Comparison of ENCODE assay signal across 31 cellular contexts in genomic region chr4:141962486-141962885, GRCh38.
DNase-seq lines count a peak whose midpoint lies in the region; ATAC-seq and TF ChIP-seq lines count a peak whose summit lies in the region.
"Had no signal": no experiment of that assay in that cellular context is flagged by ENCODE, and none has a peak within 500 bp of the region (broad histone marks: within the 10 kb centered on the region; RNA-seq: fewer than 3 reads in every experiment).

No MANE protein-coding gene starts in this region.

- H3K27me3 ChIP-seq in ovary: no peaks in the 10 kb centered on the region
- H3K27me3 ChIP-seq: BE2C; BLaER1; BLaER1 treated with 17β-estradiol and CSF1 and Interleukin-3, amounts not matched to agents 10 nM and 100 nM had no signal

- H3K27ac ChIP-seq in ovary: no peak overlapping the region
- H3K27ac ChIP-seq: 22Rv1; A549; BLaER1; BLaER1 treated with 17β-estradiol and CSF1 and Interleukin-3, amounts not matched to agents 10 nM and 100 nM; C4-2B had no signal

- ATAC-seq in HG02588 (IDR thresholded peaks at IDR 0.05; ENCODE audit: unreplicated experiment): no peak
- ATAC-seq: A549; CD8-positive, alpha-beta T cell had no signal

- H3K4me3 Mint-ChIP-seq in activated CD4-positive, alpha-beta T cell treated with anti-CD3 and anti-CD28 coated beads, Interleukin-2, amount 10 ng/mL, durations not matched to agents 24 days and 14 days: no peak overlapping the region
- H3K4me3 Mint-ChIP-seq: B cell; CD14-positive monocyte; CD4-positive, alpha-beta memory T cell; CD4-positive, alpha-beta T cell; CD4-positive, CD25-positive, alpha-beta regulatory T cell; CD8-positive, alpha-beta memory T cell; CD8-positive, alpha-beta T cell had no signal

- no peaks in the 10 kb centered on the region for H3K36me3 ChIP-seq in ovary
- H3K36me3 ChIP-seq: BE2C; BLaER1; BLaER1 treated with 17β-estradiol and CSF1 and Interleukin-3, amounts not matched to agents 10 nM and 100 nM had no signal

- no peak for TF ChIP-seq EP300 in ovary (IDR thresholded peaks at IDR 0.05)

- no peak overlapping the region for H3K27ac Mint-ChIP-seq in activated CD4-positive, alpha-beta T cell treated with anti-CD3 and anti-CD28 coated beads, Interleukin-2, amount 10 ng/mL, durations not matched to agents 24 days and 14 days
- H3K27ac Mint-ChIP-seq: B cell; CD14-positive monocyte; CD4-positive, alpha-beta memory T cell; CD4-positive, alpha-beta T cell; CD4-positive, CD25-positive, alpha-beta regulatory T cell; CD8-positive, alpha-beta memory T cell; CD8-positive, alpha-beta T cell had no signal

- no peaks in the 10 kb centered on the region for H3K4me1 ChIP-seq in ovary (ENCODE audit: insufficient read depth)
- H3K4me1 ChIP-seq: A549; BE2C; BLaER1; BLaER1 treated with 17β-estradiol and CSF1 and Interleukin-3, amounts not matched to agents 10 nM and 100 nM; Caco-2 had no signal

- peaks cover 8% of the 10 kb centered on the region for H3K27me3 Mint-ChIP-seq in activated CD4-positive, alpha-beta T cell treated with anti-CD3 and anti-CD28 coated beads, Interleukin-2, amount 10 ng/mL, durations not matched to agents 24 days and 14 days
- H3K27me3 Mint-ChIP-seq: B cell; CD4-positive, CD25-positive, alpha-beta regulatory T cell had no signal

- H3K36me3 Mint-ChIP-seq in activated CD4-positive, alpha-beta T cell treated with anti-CD3 and anti-CD28 coated beads, Interleukin-2, amount 10 ng/mL, durations not matched to agents 24 days and 14 days (ENCODE audit: low read depth): no peaks in the 10 kb centered on the region
- H3K36me3 Mint-ChIP-seq: CD14-positive monocyte; CD4-positive, alpha-beta memory T cell; CD4-positive, CD25-positive, alpha-beta regulatory T cell; CD8-positive, alpha-beta memory T cell; CD8-positive, alpha-beta T cell had no signal

- H3K9me3 ChIP-seq in ovary: no peaks in the 10 kb centered on the region
- H3K9me3 ChIP-seq: A549, BE2C, Caco-2 had no signal

- peak; percentile 68 for DNase-seq in G401 (ENCODE audit: low spot score)
- peak; percentile 57 for DNase-seq in cerebellar cortex (ENCODE audit: low spot score)
- DNase-seq in cerebellum (ENCODE audit: low spot score): peak; percentile 38
- DNase-seq in ovary: no peak
- no peak for DNase-seq in activated CD4-positive, alpha-beta T cell treated with anti-CD3 and anti-CD28 coated beads, Interleukin-2, amount 10 ng/mL, durations not matched to agents 24 days and 14 days
- DNase-seq: 8988T; ACHN; AML-193; BE2C; Caco-2; Calu3; CD4-positive, alpha-beta memory T cell; CD4-positive, alpha-beta T cell; CD4-positive, CD25-positive, alpha-beta regulatory T cell; CD8-positive, alpha-beta memory T cell; CD8-positive, alpha-beta T cell; COR-L47; DMS 273 treated with DMSO at 0.1 percent for 48 hours; DMS153; DMS53; DMS79; DMS79 treated with DMSO at 0.1 percent for 48 hours; DND-41 had no signal

- TF ChIP-seq CTCF in ovary (IDR thresholded peaks at IDR 0.05): no peak

- H3K4me1 Mint-ChIP-seq in activated CD4-positive, alpha-beta T cell treated with anti-CD3 and anti-CD28 coated beads, Interleukin-2, amount 10 ng/mL, durations not matched to agents 24 days and 14 days: no peaks in the 10 kb centered on the region
- H3K4me1 Mint-ChIP-seq: B cell; CD14-positive monocyte; CD4-positive, alpha-beta memory T cell; CD4-positive, CD25-positive, alpha-beta regulatory T cell; CD8-positive, alpha-beta memory T cell had no signal

- H3K9me3 Mint-ChIP-seq in activated CD4-positive, alpha-beta T cell treated with anti-CD3 and anti-CD28 coated beads, Interleukin-2, amount 10 ng/mL, durations not matched to agents 24 days and 14 days: peaks cover 5% of the 10 kb centered on the region

- TF ChIP-seq POLR2A in ovary (IDR thresholded peaks at IDR 0.05): no peak

- intact Hi-C loops in ovary (cut with DNase I): no loop called here
- intact Hi-C loops in activated CD4-positive, alpha-beta T cell treated with anti-CD3 and anti-CD28 coated beads, Interleukin-2, amount 10 ng/mL, durations not matched to agents 24 days and 14 days (cut with micrococcal nuclease): no loop called here

- no peak overlapping the region for H3K4me3 ChIP-seq in ovary
- H3K4me3 ChIP-seq: A549; BLaER1; BLaER1 treated with 17β-estradiol and CSF1 and Interleukin-3, amounts not matched to agents 10 nM and 100 nM had no signal

- 58 to 85% (median 77%) methylated on average over 1 of the region's 1 CpG for WGBS in ovary, 3 donors

- in situ Hi-C loops in G401 (cut with HindIII; ENCODE audit: low sequenced_read_pairs): no loop called here

Comparison
In these comparisons a context has a peak if more than half of its experiments do, and no peak if none do; other contexts are left out.
1. DNase-seq: peak in G401 (single experiment), cerebellar cortex (single experiment) and cerebellum (single experiment); none in ovary (0 of 5) and activated CD4-positive, alpha-beta T cell treated with anti-CD3 and anti-CD28 coated beads, Interleukin-2, amount 10 ng/mL, durations not matched to agents 24 days and 14 days (single experiment).